ENCODE assay signal across 8 cellular contexts in genomic region chr2:16617282-16618266, GRCh38. TPM values are rescaled to one million over a fixed set of nuclear protein-coding genes. Genes with fewer than 3 reads are reported as not detected.
DNase-seq lines count a peak whose midpoint lies in the region; ATAC-seq, FAIRE-seq and TF ChIP-seq lines count a peak whose summit lies in the region.

No MANE protein-coding gene starts in this region.

- H2AFZ ChIP-seq in astrocyte (ENCODE audit: low read depth, low read length): no peak overlapping the region

- peak; percentile 20 for TF ChIP-seq CTCF in activated CD8-positive, alpha-beta T cell treated with anti-CD3 and anti-CD28 coated beads for 36 hours (IDR thresholded peaks at IDR 0.05)
- TF ChIP-seq CTCF in astrocyte (IDR thresholded peaks at IDR 0.05; ENCODE audit: insufficient read depth, low read depth, low read length) (peak; percentile 64), kidney (IDR thresholded peaks at IDR 0.05; ENCODE audit: borderline replicate concordance, extremely low read depth, insufficient read depth) (peak; percentile 30)

- H3K4me3 ChIP-seq in astrocyte (ENCODE audit: insufficient read depth, low read depth, low read length): no peak overlapping the region
- no peak overlapping the region for H3K4me3 ChIP-seq in kidney (ENCODE audit: low read length in 2 of 2)

- POLR2A ChIA-PET in activated CD8-positive, alpha-beta T cell treated with anti-CD3 and anti-CD28 coated beads for 36 hours (lab: Charles Lee): no interaction called here
- POLR2A ChIA-PET in activated CD8-positive, alpha-beta T cell treated with anti-CD3 and anti-CD28 coated beads, Interleukin-2, amount 10 ng/mL, durations not matched to agents 7 days and 5 days (lab: Charles Lee): no interaction called here

- H3K27me3 Mint-ChIP-seq in activated CD8-positive, alpha-beta T cell treated with anti-CD3 and anti-CD28 coated beads for 36 hours: peaks cover 3% of the 10 kb centered on the region
- peaks cover 8% of the 10 kb centered on the region for H3K27me3 Mint-ChIP-seq in activated CD8-positive, alpha-beta T cell treated with anti-CD3 and anti-CD28 coated beads, Interleukin-2, amount 10 ng/mL, durations not matched to agents 7 days and 5 days (ENCODE audit: low read depth)
- H3K27me3 Mint-ChIP-seq in astrocyte (ENCODE audit: low read depth, unreplicated experiment): peaks cover 21% of the 10 kb centered on the region

- FAIRE-seq in astrocyte (lab: Jason Lieb, UNC) (no peak), kidney (lab: Jason Lieb, UNC) (no peak), GM19239 (lab: Jason Lieb, UNC) (no peak)

- no peaks in the 10 kb centered on the region for H3K9me3 ChIP-seq in astrocyte (ENCODE audit: insufficient read depth, low read depth, low read length)
- H3K9me3 ChIP-seq in kidney (ENCODE audit: control insufficient read depth in 1 of 2, low read length in 2 of 2): no peaks in the 10 kb centered on the region

- CTCF ChIA-PET in activated CD8-positive, alpha-beta T cell treated with anti-CD3 and anti-CD28 coated beads for 36 hours (lab: Charles Lee): interaction anchor here (1.0 to 2.7 kb wide), 4 partner anchors 9 to 140 kb away, joined by 3 to 13 read pairs (median 7); no protein-coding TSS in a partner anchor
- CTCF ChIA-PET in activated CD8-positive, alpha-beta T cell treated with anti-CD3 and anti-CD28 coated beads, Interleukin-2, amount 10 ng/mL, durations not matched to agents 7 days and 5 days (lab: Charles Lee): interaction anchor here (2.6 to 2.7 kb wide), 2 partner anchors 9 to 140 kb away, joined by 9 to 10 read pairs; no protein-coding TSS in a partner anchor

- H3K79me2 ChIP-seq in astrocyte (ENCODE audit: insufficient read depth, low read length): no peaks in the 10 kb centered on the region

- no peaks in the 10 kb centered on the region for H3K27me3 ChIP-seq in astrocyte (ENCODE audit: insufficient read depth, low read length)

- no peaks in the 10 kb centered on the region for H4K20me1 ChIP-seq in astrocyte (ENCODE audit: insufficient read depth, low read length)

- no peaks in the 10 kb centered on the region for H3K36me3 Mint-ChIP-seq in activated CD8-positive, alpha-beta T cell treated with anti-CD3 and anti-CD28 coated beads for 36 hours (ENCODE audit: low read depth)
- H3K36me3 Mint-ChIP-seq in activated CD8-positive, alpha-beta T cell treated with anti-CD3 and anti-CD28 coated beads, Interleukin-2, amount 10 ng/mL, durations not matched to agents 7 days and 5 days (ENCODE audit: low read depth): no peaks in the 10 kb centered on the region
- H3K36me3 Mint-ChIP-seq in astrocyte (ENCODE audit: low read depth, unreplicated experiment): peaks cover 3% of the 10 kb centered on the region

- H3K36me3 ChIP-seq in astrocyte (ENCODE audit: insufficient read depth, low read length): no peaks in the 10 kb centered on the region
- no peaks in the 10 kb centered on the region for H3K36me3 ChIP-seq in kidney (ENCODE audit: control insufficient read depth in 1 of 2, insufficient read depth in 2 of 2, low read length in 2 of 2)

- no peak overlapping the region for H3K4me3 Mint-ChIP-seq in activated CD8-positive, alpha-beta T cell treated with anti-CD3 and anti-CD28 coated beads for 36 hours
- H3K4me3 Mint-ChIP-seq in activated CD8-positive, alpha-beta T cell treated with anti-CD3 and anti-CD28 coated beads, Interleukin-2, amount 10 ng/mL, durations not matched to agents 7 days and 5 days: no peak overlapping the region
- no peak overlapping the region for H3K4me3 Mint-ChIP-seq in astrocyte (ENCODE audit: unreplicated experiment)

- H3K27ac ChIP-seq in astrocyte (ENCODE audit: low read depth, low read length) (no peak overlapping the region), kidney (ENCODE audit: low read depth in 2 of 2, low read length in 2 of 2) (no peak overlapping the region)

- H3K4me1 ChIP-seq in astrocyte (ENCODE audit: insufficient read depth, low read length) (peaks cover 14% of the 10 kb centered on the region), kidney (ENCODE audit: control insufficient read depth in 1 of 2, insufficient read depth in 1 of 2, low read depth in 1 of 2, low read length in 2 of 2) (no peaks in the 10 kb centered on the region)

- H3K9ac ChIP-seq in astrocyte (ENCODE audit: low read length) (no peak overlapping the region), kidney (ENCODE audit: low read length in 2 of 2) (no peak overlapping the region)

- ATAC-seq in activated CD8-positive, alpha-beta T cell treated with anti-CD3 and anti-CD28 coated beads for 36 hours: no peak
- ATAC-seq in activated CD8-positive, alpha-beta T cell treated with anti-CD3 and anti-CD28 coated beads, Interleukin-2, amount 10 ng/mL, durations not matched to agents 7 days and 5 days: no peak
- no peak for ATAC-seq in GM18870 (IDR thresholded peaks at IDR 0.05; ENCODE audit: unreplicated experiment)

- H3K4me2 ChIP-seq in astrocyte (ENCODE audit: low read length): no peak overlapping the region

- intact Hi-C loops in activated CD8-positive, alpha-beta T cell treated with anti-CD3 and anti-CD28 coated beads for 36 hours (cut with micrococcal nuclease): loop anchor here (2.0 kb wide), 1 partner anchor 139 kb away; no protein-coding TSS in a partner anchor
- intact Hi-C loops in kidney (cut with DNase I): loop anchor here (5.0 kb wide), 1 partner anchor 140 kb away; no protein-coding TSS in a partner anchor

- no peaks in the 10 kb centered on the region for H3K4me1 Mint-ChIP-seq in activated CD8-positive, alpha-beta T cell treated with anti-CD3 and anti-CD28 coated beads for 36 hours (ENCODE audit: low read depth)
- H3K4me1 Mint-ChIP-seq in activated CD8-positive, alpha-beta T cell treated with anti-CD3 and anti-CD28 coated beads, Interleukin-2, amount 10 ng/mL, durations not matched to agents 7 days and 5 days (ENCODE audit: low read depth): peaks cover 4% of the 10 kb centered on the region
- H3K4me1 Mint-ChIP-seq in astrocyte (ENCODE audit: low read depth, unreplicated experiment): peaks cover 29% of the 10 kb centered on the region

- H3K9me3 Mint-ChIP-seq in activated CD8-positive, alpha-beta T cell treated with anti-CD3 and anti-CD28 coated beads for 36 hours: no peaks in the 10 kb centered on the region
- no peaks in the 10 kb centered on the region for H3K9me3 Mint-ChIP-seq in activated CD8-positive, alpha-beta T cell treated with anti-CD3 and anti-CD28 coated beads, Interleukin-2, amount 10 ng/mL, durations not matched to agents 7 days and 5 days (ENCODE audit: insufficient read depth)
- no peaks in the 10 kb centered on the region for H3K9me3 Mint-ChIP-seq in astrocyte (ENCODE audit: unreplicated experiment)

- no peak for DNase-seq in activated CD8-positive, alpha-beta T cell treated with anti-CD3 and anti-CD28 coated beads for 36 hours
- DNase-seq in activated CD8-positive, alpha-beta T cell treated with anti-CD3 and anti-CD28 coated beads, Interleukin-2, amount 10 ng/mL, durations not matched to agents 7 days and 5 days: no peak
- DNase-seq in astrocyte (ENCODE audit: low read depth) (no peak), kidney (no peak), ureter (ENCODE audit: low spot score) (peak; percentile 81), GM19239 (ENCODE audit: insufficient read length, low spot score) (no peak)
- DNase-seq in activated CD8-positive, alpha-beta memory T cell treated with anti-CD3 and anti-CD28 coated beads, Interleukin-2, amount 50 U/mL, for 4 hours: no peak

- no peak overlapping the region for H3K27ac Mint-ChIP-seq in activated CD8-positive, alpha-beta T cell treated with anti-CD3 and anti-CD28 coated beads for 36 hours
- H3K27ac Mint-ChIP-seq in activated CD8-positive, alpha-beta T cell treated with anti-CD3 and anti-CD28 coated beads, Interleukin-2, amount 10 ng/mL, durations not matched to agents 7 days and 5 days: no peak overlapping the region
- H3K27ac Mint-ChIP-seq in astrocyte (ENCODE audit: unreplicated experiment): no peak overlapping the region

RNA-seq across cellular contexts. Expression of gene CYRIA, which starts 48.1 kb away (rescaled TPM):
- total RNA-seq in activated CD8-positive, alpha-beta T cell treated with anti-CD3 and anti-CD28 coated beads for 36 hours: under 1 TPM; 0.70 to 0.72 TPM
- under 1 TPM; 0.78 to 0.84 TPM for total RNA-seq in activated CD8-positive, alpha-beta T cell treated with anti-CD3 and anti-CD28 coated beads, Interleukin-2, amount 10 ng/mL, durations not matched to agents 7 days and 5 days
- 4.9 and 6.0 TPM in 2 replicates for total RNA-seq in astrocyte
- total RNA-seq in kidney: 11.8 TPM
- polyA plus RNA-seq in kidney (ENCODE audit: insufficient read depth, low read depth, low replicate concordance): 1.0 TPM
- 17.4 TPM for total RNA-seq in ureter
